ENCODE assay signal across 19 cellular contexts in genomic region chr1:14149431-14149830, GRCh38.
DNase-seq lines count a peak whose midpoint lies in the region; ATAC-seq, FAIRE-seq and TF ChIP-seq lines count a peak whose summit lies in the region.
"Had no signal": no experiment of that assay in that cellular context is flagged by ENCODE, and none has a peak within 500 bp of the region (broad histone marks: within the 10 kb centered on the region; RNA-seq: fewer than 3 reads in every experiment).

No MANE protein-coding gene starts in this region.

- H3K27me3 ChIP-seq in SK-N-SH (ENCODE audit: insufficient read depth) (no peaks in the 10 kb centered on the region), esophagus muscularis mucosa (no peaks in the 10 kb centered on the region)
- H3K27me3 ChIP-seq in CD4-positive, alpha-beta T cell (ENCODE audit: control insufficient read depth, insufficient read depth, low read length): no peaks in the 10 kb centered on the region
- H3K27me3 ChIP-seq: brain microvascular endothelial cell, upper lobe of right lung had no signal

- H3K27me3 Mint-ChIP-seq in type B pancreatic cell: no peaks in the 10 kb centered on the region
- peaks cover 5% of the 10 kb centered on the region for H3K27me3 Mint-ChIP-seq in CD4-positive, alpha-beta T cell
- peaks cover 3% of the 10 kb centered on the region for H3K27me3 Mint-ChIP-seq in activated naive CD4-positive, alpha-beta T cell treated with anti-CD3 and anti-CD28 coated beads for 36 hours (ENCODE audit: low read depth)

- TF ChIP-seq EP300 in SK-N-SH (IDR thresholded peaks at IDR 0.05; ENCODE audit: borderline replicate concordance in 1 of 2, low read depth in 1 of 2, low read length in 1 of 2): no peak
- TF ChIP-seq EP300 in esophagus muscularis mucosa (IDR thresholded peaks at IDR 0.05): no peak

- H3K9ac ChIP-seq in SK-N-SH: no peak overlapping the region

- TF ChIP-seq POLR2A in esophagus muscularis mucosa (IDR thresholded peaks at IDR 0.05; ENCODE audit: low read depth): no peak

- no peaks in the 10 kb centered on the region for H3F3A ChIP-seq in SK-N-SH (replicated peaks; ENCODE audit: insufficient read depth)

- H3K4me1 Mint-ChIP-seq in type B pancreatic cell (ENCODE audit: unreplicated experiment): no peaks in the 10 kb centered on the region
- H3K4me1 Mint-ChIP-seq in CD4-positive, alpha-beta T cell (ENCODE audit: low read depth): no peaks in the 10 kb centered on the region
- H3K4me1 Mint-ChIP-seq in activated naive CD4-positive, alpha-beta T cell treated with anti-CD3 and anti-CD28 coated beads for 36 hours (ENCODE audit: low read depth): no peaks in the 10 kb centered on the region
- H3K4me1 Mint-ChIP-seq: activated naive CD4-positive, alpha-beta T cell treated with anti-CD3 and anti-CD28 coated beads, Interleukin-2, amount 10 ng/mL, durations not matched to agents 7 days and 5 days had no signal

- ATAC-seq in SK-N-SH treated with all-trans-retinoic acid at 6 μM for 48 hours: no peak
- no peak for ATAC-seq in CD4-positive, alpha-beta T cell (ENCODE audit: poor library complexity)
- ATAC-seq: upper lobe of right lung had no signal

- no peak for TF ChIP-seq CTCF in SK-N-SH (IDR thresholded peaks at IDR 0.05)
- TF ChIP-seq CTCF in esophagus muscularis mucosa (IDR thresholded peaks at IDR 0.05): no peak
- peak; percentile 52 for TF ChIP-seq CTCF in type B pancreatic cell (conservative IDR thresholded peaks at IDR 0.05)
- no peak for TF ChIP-seq CTCF in CD4-positive, alpha-beta T cell (IDR thresholded peaks at IDR 0.05)

- no peak overlapping the region for H3K27ac ChIP-seq in SK-N-SH (ENCODE audit: low read depth in 2 of 2, low read length in 1 of 2)
- no peak overlapping the region for H3K27ac ChIP-seq in esophagus muscularis mucosa (replicated peaks in 1 of 4)
- no peak overlapping the region for H3K27ac ChIP-seq in CD4-positive, alpha-beta T cell (ENCODE audit: low read depth, low read length)
- H3K27ac ChIP-seq: brain microvascular endothelial cell, left ventricle myocardium inferior, upper lobe of right lung had no signal

- POLR2A ChIA-PET in SK-N-SH (lab: Yijun Ruan, JAX): no interaction called here
- POLR2A ChIA-PET in CD4-positive, alpha-beta T cell (lab: Charles Lee): no interaction called here

- H3K9me2 ChIP-seq in SK-N-SH: no peaks in the 10 kb centered on the region

- H2AFZ ChIP-seq in SK-N-SH (ENCODE audit: low read depth): no peak overlapping the region

- H3K4me1 ChIP-seq in SK-N-SH (ENCODE audit: control insufficient read depth in 1 of 2, insufficient read depth in 2 of 2, low read depth in 1 of 2, low read length in 1 of 2) (no peaks in the 10 kb centered on the region), esophagus muscularis mucosa (no peaks in the 10 kb centered on the region)
- H3K4me1 ChIP-seq: Caco-2, left ventricle myocardium inferior, upper lobe of right lung had no signal

- no peaks in the 10 kb centered on the region for H3K79me2 ChIP-seq in SK-N-SH (ENCODE audit: insufficient read depth)

- no peak for FAIRE-seq in RCC 7860 (lab: Jason Lieb, UNC)

- peak; percentile 21; the same call in 1 of the 2 replicates for TF ChIP-seq RAD21 in SK-N-SH (IDR thresholded peaks at IDR 0.05; ENCODE audit: low read length)

- H3K4me3 Mint-ChIP-seq in type B pancreatic cell: no peak overlapping the region
- H3K4me3 Mint-ChIP-seq in CD4-positive, alpha-beta T cell: no peak overlapping the region
- H3K4me3 Mint-ChIP-seq in activated naive CD4-positive, alpha-beta T cell treated with anti-CD3 and anti-CD28 coated beads for 36 hours: no peak overlapping the region
- H3K4me3 Mint-ChIP-seq: activated naive CD4-positive, alpha-beta T cell treated with anti-CD3 and anti-CD28 coated beads, Interleukin-2, amount 10 ng/mL, durations not matched to agents 7 days and 5 days had no signal

- H3K36me3 Mint-ChIP-seq in type B pancreatic cell: no peaks in the 10 kb centered on the region
- no peaks in the 10 kb centered on the region for H3K36me3 Mint-ChIP-seq in CD4-positive, alpha-beta T cell (ENCODE audit: low read depth)
- no peaks in the 10 kb centered on the region for H3K36me3 Mint-ChIP-seq in activated naive CD4-positive, alpha-beta T cell treated with anti-CD3 and anti-CD28 coated beads for 36 hours (ENCODE audit: low read depth)
- H3K36me3 Mint-ChIP-seq: activated naive CD4-positive, alpha-beta T cell treated with anti-CD3 and anti-CD28 coated beads, Interleukin-2, amount 10 ng/mL, durations not matched to agents 7 days and 5 days had no signal

- H3K9me3 Mint-ChIP-seq in type B pancreatic cell: no peaks in the 10 kb centered on the region
- H3K9me3 Mint-ChIP-seq in CD4-positive, alpha-beta T cell: peaks cover 2% of the 10 kb centered on the region
- H3K9me3 Mint-ChIP-seq in activated naive CD4-positive, alpha-beta T cell treated with anti-CD3 and anti-CD28 coated beads for 36 hours: no peaks in the 10 kb centered on the region
- H3K9me3 Mint-ChIP-seq: activated naive CD4-positive, alpha-beta T cell treated with anti-CD3 and anti-CD28 coated beads, Interleukin-2, amount 10 ng/mL, durations not matched to agents 7 days and 5 days had no signal

- H4K20me1 ChIP-seq in SK-N-SH (ENCODE audit: insufficient read depth): no peaks in the 10 kb centered on the region

- intact Hi-C loops in esophagus muscularis mucosa (cut with DNase I): no loop called here
- intact Hi-C loops in CD4-positive, alpha-beta T cell (cut with DNase I, micrococcal nuclease): no loop called here
- intact Hi-C loops in activated naive CD4-positive, alpha-beta T cell treated with anti-CD3 and anti-CD28 coated beads for 36 hours (cut with micrococcal nuclease): no loop called here

- H3K4me3 ChIP-seq in SK-N-SH (ENCODE audit: low read depth in 2 of 2, low read length in 1 of 2): no peak overlapping the region
- H3K4me3 ChIP-seq in esophagus muscularis mucosa: no peak overlapping the region
- H3K4me3 ChIP-seq: left ventricle myocardium inferior, upper lobe of right lung had no signal

- H3K4me2 ChIP-seq in SK-N-SH: no peak overlapping the region

- peak; percentile 29 for DNase-seq in SK-N-SH
- DNase-seq in RCC 7860 (ENCODE audit: low spot score): peak; percentile 13
- peak; percentile 66 for DNase-seq in esophagus muscularis mucosa (ENCODE audit: extremely low spot score)
- no peak for DNase-seq in type B pancreatic cell (ENCODE audit: extremely low spot score, unreplicated experiment)
- no peak for DNase-seq in activated naive CD4-positive, alpha-beta T cell treated with anti-CD3 and anti-CD28 coated beads, Interleukin-2, amount 50 U/mL, for 16 hours
- DNase-seq in CD4-positive, alpha-beta T cell: no peak
- DNase-seq in activated naive CD4-positive, alpha-beta T cell treated with anti-CD3 and anti-CD28 coated beads for 36 hours: no peak
- DNase-seq: activated naive CD4-positive, alpha-beta T cell treated with anti-CD3 and anti-CD28 coated beads, Interleukin-2, amount 10 ng/mL, durations not matched to agents 7 days and 5 days; brain microvascular endothelial cell; Caco-2; hypothalamus; Kasumi-1; left ventricle myocardium inferior; NCI-H1930; NCI-H510A treated with DMSO at 0.1 percent for 48 hours; stimulated activated CD4-positive, alpha-beta T cell treated with anti-CD3 and anti-CD28 coated beads, Interleukin-12 subunit alpha, Interleukin-12 subunit beta, amount 100 ng/mL, for 4 hours; stimulated activated naive CD4-positive, alpha-beta T cell treated with Interleukin-2 at 50 U/mL for 16 hours; upper lobe of right lung had no signal

- H3K36me3 ChIP-seq in SK-N-SH (replicated peaks in 1 of 2; ENCODE audit: control insufficient read depth in 1 of 2, insufficient read depth in 2 of 2, low read length in 1 of 2) (no peaks in the 10 kb centered on the region), esophagus muscularis mucosa (no peaks in the 10 kb centered on the region)
- H3K36me3 ChIP-seq: brain microvascular endothelial cell, left ventricle myocardium inferior, upper lobe of right lung had no signal

- H3K9me3 ChIP-seq in SK-N-SH (no peaks in the 10 kb centered on the region; the same call in 1 of the 2 replicates), esophagus muscularis mucosa (no peaks in the 10 kb centered on the region)
- no peaks in the 10 kb centered on the region for H3K9me3 ChIP-seq in CD4-positive, alpha-beta T cell (ENCODE audit: control insufficient read depth, low read length)
- H3K9me3 ChIP-seq: Caco-2, upper lobe of right lung had no signal

- no peak overlapping the region for H3K27ac Mint-ChIP-seq in type B pancreatic cell
- no peak overlapping the region for H3K27ac Mint-ChIP-seq in CD4-positive, alpha-beta T cell
- no peak overlapping the region for H3K27ac Mint-ChIP-seq in activated naive CD4-positive, alpha-beta T cell treated with anti-CD3 and anti-CD28 coated beads for 36 hours
- H3K27ac Mint-ChIP-seq: activated naive CD4-positive, alpha-beta T cell treated with anti-CD3 and anti-CD28 coated beads, Interleukin-2, amount 10 ng/mL, durations not matched to agents 7 days and 5 days had no signal

- CTCF ChIA-PET in SK-N-SH (lab: Yijun Ruan, JAX): interaction anchor here (2.2 kb wide), 1 partner anchor 36 kb away, joined by 9 read pairs; no protein-coding TSS in a partner anchor
- CTCF ChIA-PET in CD4-positive, alpha-beta T cell (lab: Charles Lee): no interaction called here
- CTCF ChIA-PET in activated naive CD4-positive, alpha-beta T cell treated with anti-CD3 and anti-CD28 coated beads for 36 hours (lab: Charles Lee): no interaction called here

- WGBS in SK-N-SH (ENCODE audit: low lambda C conversion rate): 12% methylated on average over 7 of the region's 7 CpGs
- WGBS in esophagus muscularis mucosa: 86% methylated on average over 7 of the region's 7 CpGs

TF ChIP-seq in SK-N-SH, 30 proteins besides CTCF, POLR2A, EP300 and RAD21 (continues in another document):
- TF ChIP-seq USF1 (IDR thresholded peaks at IDR 0.05; ENCODE audit: borderline replicate concordance, low read depth) (no peak), NFIC (IDR thresholded peaks at IDR 0.05; ENCODE audit: borderline replicate concordance) (no peak), GABPA (IDR thresholded peaks at IDR 0.05; ENCODE audit: low read depth) (no peak)

TF ChIP-seq in SK-N-SH treated with all-trans-retinoic acid at 6 μM for 48 hours, 23 proteins besides CTCF, POLR2A, EP300 and RAD21 (continues in another document):
- TF ChIP-seq POU6F1 (CRISPR knock-in tag; IDR thresholded peaks at IDR 0.05; ENCODE audit: borderline replicate concordance, low read depth) (no peak), TCF4 (CRISPR knock-in tag; IDR thresholded peaks at IDR 0.05; ENCODE audit: borderline replicate concordance) (no peak), ESRRG (CRISPR knock-in tag; IDR thresholded peaks at IDR 0.05) (no peak)

Comparison
In these comparisons a context has a peak if more than half of its experiments do, and no peak if none do; other contexts are left out.
1. DNase-seq: peak in SK-N-SH (single experiment), RCC 7860 (single experiment) and esophagus muscularis mucosa (single experiment); none in type B pancreatic cell (single experiment), activated naive CD4-positive, alpha-beta T cell treated with anti-CD3 and anti-CD28 coated beads, Interleukin-2, amount 50 U/mL, for 16 hours (single experiment), CD4-positive, alpha-beta T cell (0 of 10) and activated naive CD4-positive, alpha-beta T cell treated with anti-CD3 and anti-CD28 coated beads for 36 hours (single experiment).